Comparison of ENCODE assay signal across 26 cellular contexts in genomic region chr5:122517091-122517490, GRCh38.
"Had no signal": no experiment of that assay in that cellular context is flagged by ENCODE, and none has a peak within 500 bp of the region (broad histone marks: within the 10 kb centered on the region; RNA-seq: fewer than 3 reads in every experiment).

No MANE protein-coding gene starts in this region.

- H3K27me3 ChIP-seq: colonic mucosa, gastrocnemius medialis, neutrophil, right atrium auricular region, suprapubic skin had no signal

- H3K27ac Mint-ChIP-seq: dendritic cell treated with granulocyte-macrophage colony-stimulating factor and Interleukin-4, amounts not matched to agents 40 ng/mL and 50 ng/mL, for 4 days; natural killer cell treated with Interleukin-12 subunit alpha and Interleukin-12 subunit beta and Interleukin-15 and Interleukin-18, amount 100 ng/mL, for 72 hours; progenitor cell of endocrine pancreas; stimulated activated naive CD8-positive, alpha-beta T cell treated with anti-CD3 and anti-CD28 coated beads, Interleukin-15, amount 100 ng/mL, for 72 hours had no signal

- H3K36me3 ChIP-seq: colonic mucosa, gastrocnemius medialis, lower lobe of right lung, neutrophil, right atrium auricular region, suprapubic skin had no signal

- H3K4me1 Mint-ChIP-seq: stimulated activated naive CD8-positive, alpha-beta T cell treated with anti-CD3 and anti-CD28 coated beads, Interleukin-15, amount 100 ng/mL, for 72 hours had no signal

- H3K4me3 Mint-ChIP-seq: dendritic cell treated with granulocyte-macrophage colony-stimulating factor and Interleukin-4, amounts not matched to agents 40 ng/mL and 50 ng/mL, for 4 days; natural killer cell treated with Interleukin-12 subunit alpha and Interleukin-12 subunit beta and Interleukin-15 and Interleukin-18, amount 100 ng/mL, for 72 hours; neural crest cell; stimulated activated naive CD8-positive, alpha-beta T cell treated with anti-CD3 and anti-CD28 coated beads, Interleukin-15, amount 100 ng/mL, for 72 hours had no signal

- H3K79me2 ChIP-seq: parathyroid adenoma had no signal

- H3K9me3 Mint-ChIP-seq: dendritic cell treated with granulocyte-macrophage colony-stimulating factor and Interleukin-4, amounts not matched to agents 40 ng/mL and 50 ng/mL, for 4 days; natural killer cell treated with Interleukin-12 subunit alpha and Interleukin-12 subunit beta and Interleukin-15 and Interleukin-18, amount 100 ng/mL, for 72 hours; neural crest cell had no signal

- H3K4me3 ChIP-seq: colonic mucosa, gastrocnemius medialis, lower lobe of right lung, right atrium auricular region, smooth muscle cell, suprapubic skin had no signal

- FAIRE-seq: keratinocyte had no signal

- H3K27ac ChIP-seq: colonic mucosa, gastrocnemius medialis, lower lobe of right lung, neutrophil, parathyroid adenoma, right atrium auricular region, suprapubic skin had no signal

- H3K9ac ChIP-seq: parathyroid adenoma had no signal

- H3K27me3 Mint-ChIP-seq: dendritic cell treated with granulocyte-macrophage colony-stimulating factor and Interleukin-4, amounts not matched to agents 40 ng/mL and 50 ng/mL, for 4 days; natural killer cell treated with Interleukin-12 subunit alpha and Interleukin-12 subunit beta and Interleukin-15 and Interleukin-18, amount 100 ng/mL, for 72 hours had no signal

- ATAC-seq: esophagus mucosa; gastrocnemius medialis; left ventricle myocardium superior; natural killer cell treated with Interleukin-12 subunit alpha and Interleukin-12 subunit beta and Interleukin-15 and Interleukin-18, amount 100 ng/mL, for 72 hours; sciatic nerve; stimulated activated naive CD8-positive, alpha-beta T cell treated with anti-CD3 and anti-CD28 coated beads, Interleukin-15, amount 100 ng/mL, for 72 hours had no signal

- H3K4me2 ChIP-seq: smooth muscle cell had no signal

- H3K9me3 ChIP-seq: colonic mucosa, gastrocnemius medialis, lower lobe of right lung, neutrophil, right atrium auricular region, suprapubic skin had no signal

- DNase-seq: colonic mucosa; effector memory CD4-positive, alpha-beta T cell; foreskin fibroblast; gastrocnemius medialis; head of caudate nucleus; left ventricle myocardium superior; lower lobe of right lung; stimulated activated CD4-positive, alpha-beta T cell treated with anti-CD3 and anti-CD28 coated beads, Interleukin-12 subunit alpha, Interleukin-12 subunit beta, amount 100 ng/mL, for 4 hours; stimulated activated CD4-positive, alpha-beta T cell treated with anti-CD3 and anti-CD28 coated beads, Interleukin-1b, Interleukin-23, amount 100 ng/mL, for 48 hours; stimulated activated CD4-positive, alpha-beta T cell treated with anti-CD3 and anti-CD28 coated beads, Interleukin-4, amount 100 ng/mL, for 1 hour; stimulated activated CD8-positive, alpha-beta memory T cell treated with anti-CD3 and anti-CD28 coated beads, Interleukin-4, amount 100 ng/mL, for 48 hours; stimulated activated naive CD4-positive, alpha-beta T cell; stimulated activated naive CD8-positive, alpha-beta T cell treated with anti-CD3 and anti-CD28 coated beads, Interleukin-15, amount 100 ng/mL, for 72 hours; trophoblast cell had no signal

- H3K4me1 ChIP-seq: colonic mucosa, gastrocnemius medialis, lower lobe of right lung, parathyroid adenoma, right atrium auricular region, suprapubic skin had no signal

- H2AFZ ChIP-seq: parathyroid adenoma had no signal
